8 cellular contexts compared by ENCODE assay signal in the genomic region with DNA sequence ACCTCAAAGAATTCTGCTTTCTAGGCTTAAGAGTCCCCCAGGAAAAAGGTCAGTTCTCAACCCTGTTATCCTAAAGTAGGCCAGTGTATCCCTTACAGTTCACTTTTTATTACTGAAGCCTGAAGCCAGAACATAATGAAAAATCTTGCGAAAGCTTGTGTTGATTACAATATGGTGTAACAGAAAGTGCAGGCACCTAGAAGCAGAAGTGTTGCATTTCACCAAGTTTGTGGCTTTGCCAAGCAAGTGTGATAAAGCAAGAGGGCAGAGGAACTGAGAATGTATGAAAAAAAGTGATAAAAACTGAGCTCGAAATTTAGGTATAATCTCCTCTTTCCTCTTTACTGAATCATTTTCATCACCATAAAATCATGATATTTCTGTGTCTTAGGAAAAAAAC. TPM values are rescaled to one million over a fixed set of nuclear protein-coding genes. Genes with fewer than 3 reads are reported as not detected.
DNase-seq lines count a peak whose midpoint lies in the region; ATAC-seq and TF ChIP-seq lines count a peak whose summit lies in the region.

No MANE protein-coding gene starts in this region.

- TF ChIP-seq CTCF in foreskin keratinocyte (conservative IDR thresholded peaks at IDR 0.05) (no peak), GM13976 (IDR thresholded peaks at IDR 0.05; ENCODE audit: borderline replicate concordance, control extremely low read depth, extremely low read depth, insufficient read depth, missing control alignments) (no peak)

- H3K27ac ChIP-seq in foreskin keratinocyte, result no peak overlapping the region

- peak; percentile 30 for DNase-seq in NAMALWA (ENCODE audit: low spot score)
- DNase-seq in medulla oblongata (ENCODE audit: extremely low spot score), result peak; percentile 55
- no peak for DNase-seq in foreskin keratinocyte
- DNase-seq in GM13976 (ENCODE audit: low spot score), result no peak
- DNase-seq in retina, result no peak
- DNase-seq in germinal center (ENCODE audit: low spot score), result no peak

- in situ Hi-C loops in GM13976 (cut with MboI; ENCODE audit: low sequenced_read_pairs, unreplicated experiment), result no loop called here

- no peaks in the 10 kb centered on the region for H3K4me1 ChIP-seq in foreskin keratinocyte

- H3K27me3 ChIP-seq in foreskin keratinocyte, result no peaks in the 10 kb centered on the region

- ATAC-seq in GM18511 (IDR thresholded peaks at IDR 0.05; ENCODE audit: unreplicated experiment) (peak; percentile 84), GM21825 (IDR thresholded peaks at IDR 0.05; ENCODE audit: unreplicated experiment) (peak; percentile 57), foreskin keratinocyte (no peak)

RNA-seq across cellular contexts. Expression of a gene that starts 26.2 kb away (rescaled TPM):
- 12.0 and 12.8 TPM in 2 replicates for total RNA-seq in foreskin keratinocyte
- 3.0 and 3.2 TPM in 2 replicates for polyA plus RNA-seq in foreskin keratinocyte

Comparison
In these comparisons a context has a peak if more than half of its experiments do, and no peak if none do; other contexts are left out.
1. DNase-seq: peak in NAMALWA (single experiment) and medulla oblongata (single experiment); none in foreskin keratinocyte (0 of 2), GM13976 (single experiment), retina (single experiment) and germinal center (single experiment).